ENCODE assay signal across 2 cellular contexts in the genomic region with DNA sequence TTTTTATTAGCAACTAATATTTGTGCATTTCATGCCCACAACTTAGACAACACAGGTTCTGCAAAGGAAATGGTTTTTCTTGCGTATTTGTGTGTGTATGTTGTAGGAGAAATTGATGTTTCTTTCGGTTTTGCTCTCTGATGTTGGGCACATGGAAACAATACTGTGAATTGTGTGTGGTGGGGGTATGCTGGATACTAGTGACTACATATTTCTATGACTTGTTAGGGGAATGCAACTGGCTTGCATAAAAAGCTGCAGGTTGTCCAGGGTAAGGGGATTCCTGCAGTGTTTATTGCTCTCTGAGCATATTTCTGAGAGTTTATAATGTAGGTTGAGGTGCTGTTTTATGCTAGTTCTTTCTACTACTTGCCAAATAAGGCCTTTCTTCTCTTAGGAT.
TF ChIP-seq lines count a peak whose summit lies in the region.

No MANE protein-coding gene starts in this region.

TF ChIP-seq in SK-N-SH, 30 proteins besides CTCF, POLR2A, EP300 and RAD21 (continued from another document):
- TF ChIP-seq, protein P1, sequence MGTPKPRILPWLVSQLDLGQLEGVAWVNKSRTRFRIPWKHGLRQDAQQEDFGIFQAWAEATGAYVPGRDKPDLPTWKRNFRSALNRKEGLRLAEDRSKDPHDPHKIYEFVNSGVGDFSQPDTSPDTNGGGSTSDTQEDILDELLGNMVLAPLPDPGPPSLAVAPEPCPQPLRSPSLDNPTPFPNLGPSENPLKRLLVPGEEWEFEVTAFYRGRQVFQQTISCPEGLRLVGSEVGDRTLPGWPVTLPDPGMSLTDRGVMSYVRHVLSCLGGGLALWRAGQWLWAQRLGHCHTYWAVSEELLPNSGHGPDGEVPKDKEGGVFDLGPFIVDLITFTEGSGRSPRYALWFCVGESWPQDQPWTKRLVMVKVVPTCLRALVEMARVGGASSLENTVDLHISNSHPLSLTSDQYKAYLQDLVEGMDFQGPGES (IDR thresholded peaks at IDR 0.05; ENCODE audit: low read depth, low read length) = no peak
- no peak for TF ChIP-seq CHD2 (IDR thresholded peaks at IDR 0.05; ENCODE audit: low read length, partially characterized antibody)
- TF ChIP-seq TCF12 (IDR thresholded peaks at IDR 0.05) = no peak
- TF ChIP-seq TAF1 (IDR thresholded peaks at IDR 0.05; ENCODE audit: borderline replicate concordance, low read depth, low read length) = no peak
- TF ChIP-seq EZH2phosphoT487 (IDR thresholded peaks at IDR 0.05; ENCODE audit: borderline replicate concordance, low read depth) = no peak
- no peak for TF ChIP-seq NFIC (IDR thresholded peaks at IDR 0.05; ENCODE audit: borderline replicate concordance)
- no peak for TF ChIP-seq RXRA (IDR thresholded peaks at IDR 0.05; ENCODE audit: borderline replicate concordance, low read depth)
- TF ChIP-seq JUND (IDR thresholded peaks at IDR 0.05) = no peak
- no peak for TF ChIP-seq FOXJ3 (CRISPR knock-in tag; IDR thresholded peaks at IDR 0.05)
- TF ChIP-seq ELF1 (IDR thresholded peaks at IDR 0.05) = no peak
- TF ChIP-seq SIN3A (IDR thresholded peaks at IDR 0.05; ENCODE audit: borderline replicate concordance, low read depth, low read length) = no peak
- no peak for TF ChIP-seq GABPA (IDR thresholded peaks at IDR 0.05; ENCODE audit: low read depth)
- TF ChIP-seq TEAD4 (IDR thresholded peaks at IDR 0.05; ENCODE audit: borderline replicate concordance, insufficient read depth) = no peak

TF ChIP-seq in SK-N-SH treated with all-trans-retinoic acid at 6 μM for 48 hours, 23 proteins besides CTCF, POLR2A, EP300 and RAD21 (continued from another document):
- TF ChIP-seq, protein P2, sequence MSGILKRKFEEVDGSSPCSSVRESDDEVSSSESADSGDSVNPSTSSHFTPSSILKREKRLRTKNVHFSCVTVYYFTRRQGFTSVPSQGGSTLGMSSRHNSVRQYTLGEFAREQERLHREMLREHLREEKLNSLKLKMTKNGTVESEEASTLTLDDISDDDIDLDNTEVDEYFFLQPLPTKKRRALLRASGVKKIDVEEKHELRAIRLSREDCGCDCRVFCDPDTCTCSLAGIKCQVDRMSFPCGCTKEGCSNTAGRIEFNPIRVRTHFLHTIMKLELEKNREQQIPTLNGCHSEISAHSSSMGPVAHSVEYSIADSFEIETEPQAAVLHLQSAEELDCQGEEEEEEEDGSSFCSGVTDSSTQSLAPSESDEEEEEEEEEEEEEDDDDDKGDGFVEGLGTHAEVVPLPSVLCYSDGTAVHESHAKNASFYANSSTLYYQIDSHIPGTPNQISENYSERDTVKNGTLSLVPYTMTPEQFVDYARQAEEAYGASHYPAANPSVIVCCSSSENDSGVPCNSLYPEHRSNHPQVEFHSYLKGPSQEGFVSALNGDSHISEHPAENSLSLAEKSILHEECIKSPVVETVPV (CRISPR knock-in tag; IDR thresholded peaks at IDR 0.05) = no peak
- no peak for TF ChIP-seq ZNF8 (CRISPR knock-in tag; IDR thresholded peaks at IDR 0.05)
- no peak for TF ChIP-seq ZNF70 (CRISPR knock-in tag; IDR thresholded peaks at IDR 0.05)
- TF ChIP-seq BACH2 (CRISPR knock-in tag; IDR thresholded peaks at IDR 0.05; ENCODE audit: borderline replicate concordance) = no peak
